In the genomic region with DNA sequence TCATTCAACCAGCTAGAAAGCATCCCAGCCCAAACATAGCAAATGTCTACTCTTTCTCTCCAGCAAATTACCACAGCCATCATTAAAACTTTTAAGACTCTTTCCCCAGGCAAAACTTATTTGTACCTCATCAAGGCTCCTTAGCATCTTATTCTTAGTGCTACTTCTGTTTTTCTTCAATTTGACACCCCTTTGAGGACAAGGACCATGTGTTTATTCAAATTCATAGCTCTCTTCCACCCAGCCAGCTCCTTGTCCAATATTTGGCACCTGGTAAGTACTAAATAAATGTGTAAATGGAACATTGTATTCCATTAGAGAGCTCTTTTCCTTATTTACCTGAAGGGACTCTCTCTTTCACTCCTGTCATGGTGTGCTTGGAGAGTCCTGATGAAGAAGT, we compare ENCODE assay signal across 3 cellular contexts.
"Had no signal": no experiment of that assay in that cellular context is flagged by ENCODE, and none has a peak within 500 bp of the region (broad histone marks: within the 10 kb centered on the region; RNA-seq: fewer than 3 reads in every experiment).

No MANE protein-coding gene starts in this region.

- DNase-seq: GDM1, GF-D8 had no signal

- H3K4me3 ChIP-seq: GM12878 had no signal
